8 cellular contexts compared by ENCODE assay signal in the genomic region with DNA sequence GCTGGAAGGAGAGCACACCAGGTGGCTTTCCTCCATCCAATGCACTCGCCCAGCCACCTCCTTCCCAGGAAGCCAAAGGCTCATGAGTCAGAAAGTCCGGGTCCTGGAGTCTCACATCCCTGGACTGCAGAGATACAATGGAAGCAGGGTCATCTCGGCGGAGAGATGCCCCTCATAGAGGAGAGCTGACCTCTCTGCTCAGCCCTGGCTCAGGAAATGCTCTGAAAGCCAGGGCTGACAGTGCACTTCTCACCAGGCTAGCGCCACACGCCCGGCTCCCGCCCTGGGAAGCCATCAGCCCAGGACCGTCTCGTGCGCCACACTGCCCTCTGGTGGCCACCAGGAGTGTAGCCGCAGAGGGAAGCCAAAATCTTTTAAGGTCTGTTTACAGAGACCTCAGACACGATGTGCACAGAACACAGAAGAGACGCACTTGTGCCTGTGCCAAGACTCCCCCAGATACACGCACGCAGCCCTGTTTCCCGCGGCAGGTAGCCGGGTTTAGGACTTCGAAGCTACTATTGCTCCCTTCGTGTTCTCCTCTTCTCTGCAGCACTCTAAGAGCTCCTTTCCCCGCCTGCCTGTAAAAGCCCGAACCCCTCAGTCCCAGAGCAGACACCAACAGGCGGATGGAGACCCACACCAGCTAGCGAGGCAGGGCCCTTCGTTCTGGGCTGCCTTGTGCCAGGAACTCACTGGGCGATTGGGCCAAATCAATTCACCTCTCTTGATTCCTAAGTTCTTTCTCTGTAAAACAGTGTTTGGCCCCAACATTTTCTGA. TPM values are rescaled to one million over a fixed set of nuclear protein-coding genes. Genes with fewer than 3 reads are reported as not detected.
DNase-seq lines count a peak whose midpoint lies in the region; ATAC-seq and TF ChIP-seq lines count a peak whose summit lies in the region.

No MANE protein-coding gene starts in this region.

- 0 out of 2 replicates have a peak, but pooled peaks cover 3% of the 10 kb centered on the region for H4K20me1 ChIP-seq in GM23338 (replicated peaks; ENCODE audit: insufficient read depth)

- DNase-seq in GM23338 (ENCODE audit: low spot score), result peak; percentile 88
- peak; percentile 54 for DNase-seq in LHCN-M2 (ENCODE audit: low read depth)
- DNase-seq in SK-N-DZ (ENCODE audit: low spot score), result peak; percentile 85
- peak; percentile 73 for DNase-seq in activated naive CD4-positive, alpha-beta T cell treated with Interleukin-2 at 50 U/mL for 16 hours
- DNase-seq in glomerular visceral epithelial cell (ENCODE audit: extremely low spot score), result peak; percentile 80
- peak; percentile 61 to 86 for DNase-seq in trophoblast cell
- DNase-seq in upper lobe of left lung, result peak; percentile 68 to 90

- H3K14ac ChIP-seq in trophoblast cell (ENCODE audit: low read length), result no peak overlapping the region

- no peak overlapping the region for H4K8ac ChIP-seq in trophoblast cell (ENCODE audit: low read depth, low read length)

- H3K9me3 Mint-ChIP-seq in GM23338, result no peaks in the 10 kb centered on the region

- H3K79me2 ChIP-seq in GM23338 (replicated peaks; ENCODE audit: insufficient read depth), result no peaks in the 10 kb centered on the region
- H3K79me2 ChIP-seq in trophoblast cell (ENCODE audit: control insufficient read depth, insufficient read depth, low read length, poor library complexity), result no peaks in the 10 kb centered on the region

- no CpG with 5 or more reads among the region's 27 CpGs for WGBS in trophoblast cell (ENCODE audit: extremely low coverage, insufficient coverage, insufficient read length)
- 11 to 14% methylated on average over 15 to 27 of the region's 27 CpGs for WGBS in upper lobe of left lung, 2 donors

- H3K4me3 ChIP-seq in GM23338 (peak overlapping the region; percentile 45), trophoblast cell (ENCODE audit: low read depth, low read length) (no peak overlapping the region), upper lobe of left lung (no peak overlapping the region)

- H3K27ac ChIP-seq in GM23338 (ENCODE audit: low read depth) (no peak overlapping the region), trophoblast cell (ENCODE audit: low read depth, low read length) (no peak overlapping the region), upper lobe of left lung (no peak overlapping the region)

- H2AFZ ChIP-seq in GM23338 (peak overlapping the region; percentile 98), trophoblast cell (ENCODE audit: insufficient read depth, low read length, poor library complexity) (no peak overlapping the region)

- H3K27ac Mint-ChIP-seq in GM23338, result no peak overlapping the region

- no peak for TF ChIP-seq EP300 in upper lobe of left lung (IDR thresholded peaks at IDR 0.05)

- no peak overlapping the region for H2BK120ac ChIP-seq in trophoblast cell (ENCODE audit: insufficient read depth, low read length, poor library complexity)

- H2BK12ac ChIP-seq in trophoblast cell (ENCODE audit: low read length), result no peak overlapping the region

- TF ChIP-seq CTCF in GM23338 (conservative IDR thresholded peaks at IDR 0.05; ENCODE audit: low read depth in 2 of 2), result peak; percentile 93 to 99
- TF ChIP-seq CTCF in upper lobe of left lung (IDR thresholded peaks at IDR 0.05), result peak; percentile 89 to 94 (median 92)

- H3K23ac ChIP-seq in trophoblast cell (ENCODE audit: low read length), result no peak overlapping the region

- H2AK5ac ChIP-seq in trophoblast cell (ENCODE audit: low read length), result no peak overlapping the region

- no peaks in the 10 kb centered on the region for H3K9me3 ChIP-seq in ES-I3 (ENCODE audit: control insufficient read depth, insufficient read depth, low read length)
- no peaks in the 10 kb centered on the region for H3K9me3 ChIP-seq in trophoblast cell (ENCODE audit: insufficient read depth, low read depth, low read length)
- H3K9me3 ChIP-seq in upper lobe of left lung, result no peaks in the 10 kb centered on the region

- H3K27me3 ChIP-seq in GM23338 (ENCODE audit: insufficient read depth), result no peaks in the 10 kb centered on the region
- H3K27me3 ChIP-seq in trophoblast cell (ENCODE audit: insufficient read depth, low read length), result no peaks in the 10 kb centered on the region
- no peaks in the 10 kb centered on the region for H3K27me3 ChIP-seq in upper lobe of left lung

- H3F3A ChIP-seq in GM23338 (replicated peaks; ENCODE audit: low read depth), result no peaks in the 10 kb centered on the region

- H3K9ac ChIP-seq in ES-I3 (ENCODE audit: low read depth, low read length) (peak overlapping the region; percentile 34), trophoblast cell (ENCODE audit: low read length) (no peak overlapping the region)

- H3K4ac ChIP-seq in trophoblast cell (ENCODE audit: low read depth, low read length), result no peak overlapping the region

- H3K4me2 ChIP-seq in GM23338, result peak overlapping the region; percentile 72
- H3K4me2 ChIP-seq in trophoblast cell (ENCODE audit: low read length), result peak overlapping the region; percentile 35

- H3K36me3 Mint-ChIP-seq in GM23338 (ENCODE audit: low read depth), result no peaks in the 10 kb centered on the region

- TF ChIP-seq POLR2A in upper lobe of left lung (IDR thresholded peaks at IDR 0.05), result no peak

- H3K18ac ChIP-seq in trophoblast cell (ENCODE audit: low read length), result no peak overlapping the region

- no peak overlapping the region for H4K12ac ChIP-seq in trophoblast cell (ENCODE audit: low read depth, low read length)

- H3K4me1 Mint-ChIP-seq in GM23338, result peaks cover 16% of the 10 kb centered on the region

- H3K36me3 ChIP-seq in ES-I3 (ENCODE audit: insufficient read depth, low read length) (no peaks in the 10 kb centered on the region), GM23338 (ENCODE audit: insufficient read depth) (no peaks in the 10 kb centered on the region), trophoblast cell (ENCODE audit: control insufficient read depth in 1 of 2, insufficient read depth in 2 of 2, low read length in 2 of 2) (no peaks in the 10 kb centered on the region), upper lobe of left lung (no peaks in the 10 kb centered on the region)

- no peak overlapping the region for H4K91ac ChIP-seq in trophoblast cell (ENCODE audit: low read depth, low read length)

- H3K79me1 ChIP-seq in trophoblast cell (ENCODE audit: low read length), result no peaks in the 10 kb centered on the region

- H3K27me3 Mint-ChIP-seq in GM23338 (ENCODE audit: insufficient read depth, low read depth, poor library complexity), result peaks cover 5% of the 10 kb centered on the region

- H3K4me3 Mint-ChIP-seq in GM23338, result peak overlapping the region; percentile 56

- no peak overlapping the region for H2BK5ac ChIP-seq in trophoblast cell (ENCODE audit: low read depth, low read length, poor library complexity)

- ATAC-seq in GM23338, result peak; percentile 88
- ATAC-seq in upper lobe of left lung (ENCODE audit: low FRiP score in 2 of 2), result peak; percentile 87 to 90

- H3K4me1 ChIP-seq in ES-I3 (ENCODE audit: insufficient read depth, low read length) (0 out of 2 replicates have a peak, but pooled peaks cover 11% of the 10 kb centered on the region), GM23338 (ENCODE audit: insufficient read depth) (no peaks in the 10 kb centered on the region; the same call in 1 of the 2 replicates), trophoblast cell (ENCODE audit: control insufficient read depth in 1 of 2, insufficient read depth in 2 of 2, low read length in 2 of 2) (no peaks in the 10 kb centered on the region), upper lobe of left lung (peaks cover 0 to 9% (median 8%) of the 10 kb centered on the region in 4 donors)

- peaks cover 9% of the 10 kb centered on the region; the same call in 1 of the 2 replicates for H3K9me2 ChIP-seq in GM23338 (ENCODE audit: insufficient read depth)

RNA-seq across cellular contexts. Expression of gene NTRK3, which starts 9.7 kb away (rescaled TPM):
- total RNA-seq in GM23338 (2014; rRNA removed; shearing (Covaris generic)), result 3.1 and 5.4 TPM in 2 replicates
- polyA plus RNA-seq in GM23338 (2016; fragmentation: Nextera tagmentation; extraction: Ambion mirVana), result 4.0 and 5.3 TPM in 2 replicates
- total RNA-seq in LHCN-M2 (2014; rRNA removed) (0.23 and 0.45 TPM in 2 replicates), upper lobe of left lung (10 to 100 TPM in 1 of 6 donors, 1 to 10 TPM in 5; 1.4 to 11.5 (median 2.4) TPM)
- 0.47 TPM for polyA plus RNA-seq in LHCN-M2 (2012)
- polyA plus RNA-seq in SK-N-DZ (2014; cell fraction: cytosol; rRNA removed), result 19.0 and 26.8 TPM in 2 replicates
- polyA plus RNA-seq in SK-N-DZ (2014; cell fraction: nucleus; rRNA removed), result 36.8 and 60.2 TPM in 2 replicates
- polyA plus RNA-seq in trophoblast cell (2013), result 1.2 and 1.5 TPM in 2 replicates
